ENCODE assay signal across 14 cellular contexts in the genomic region with DNA sequence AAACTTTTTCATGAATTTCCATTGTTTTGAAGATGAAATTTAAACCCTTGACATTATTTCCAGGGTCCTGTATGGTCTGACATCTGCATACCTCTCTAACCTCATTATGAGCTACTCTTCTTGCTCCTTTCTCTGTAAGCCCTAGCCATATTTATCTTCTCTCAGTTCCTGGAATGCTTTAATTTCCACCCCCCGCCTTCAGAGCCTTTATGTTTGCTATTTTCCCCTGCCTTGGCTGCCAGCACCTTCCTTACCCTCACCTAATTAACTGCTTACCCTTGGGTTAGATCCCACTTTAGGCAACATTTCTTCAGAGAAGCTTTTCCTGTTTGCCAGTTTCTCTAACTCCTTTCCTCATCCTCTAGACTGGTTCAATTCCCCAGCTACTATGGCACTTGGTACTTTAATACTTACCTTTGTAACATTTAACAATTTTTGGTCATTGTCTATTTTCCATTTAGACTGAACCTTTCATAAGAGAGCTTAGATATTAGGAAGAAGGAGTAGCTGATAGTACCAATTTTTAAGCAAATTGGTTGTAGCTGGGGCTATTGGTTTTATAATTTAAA. TPM values are rescaled to one million over a fixed set of nuclear protein-coding genes. Genes with fewer than 3 reads are reported as not detected.
A peak's percentile ranks its signal among the peaks of the same experiment; 100 is the strongest.
DNase-seq lines count a peak whose midpoint lies in the region; ATAC-seq and TF ChIP-seq lines count a peak whose summit lies in the region.
"Had no signal": no experiment of that assay in that cellular context is flagged by ENCODE, and none has a peak within 500 bp of the region (broad histone marks: within the 10 kb centered on the region; RNA-seq: fewer than 3 reads in every experiment).

No MANE protein-coding gene starts in this region.

- H3K4me3 ChIP-seq in CD4-positive, CD25-positive, alpha-beta regulatory T cell (ENCODE audit: low read depth, low read length), result peak overlapping the region; percentile 54
- H3K4me3 ChIP-seq in GM23338 (peak overlapping the region; percentile 10), mesendoderm (ENCODE audit: low read length) (no peak overlapping the region)

- ATAC-seq in CD4-positive, CD25-positive, alpha-beta regulatory T cell (ENCODE audit: low read depth in 2 of 2), result peak in 1 of 2 donors; percentile 16
- ATAC-seq in GM23338, result peak; percentile 31
- no peak for ATAC-seq in activated naive CD8-positive, alpha-beta T cell treated with anti-CD3 and anti-CD28 coated beads, Interleukin-2, amount 50 U/mL, for 24 hours
- no peak for ATAC-seq in HG02885 (IDR thresholded peaks at IDR 0.05; ENCODE audit: poor library complexity, unreplicated experiment)

- H3K18ac ChIP-seq in mesendoderm (ENCODE audit: low read length), result no peak overlapping the region

- H3K27me3 Mint-ChIP-seq in CD4-positive, CD25-positive, alpha-beta regulatory T cell, result no peaks in the 10 kb centered on the region
- H3K27me3 Mint-ChIP-seq in GM23338 (ENCODE audit: insufficient read depth, low read depth, poor library complexity), result peaks cover 1% of the 10 kb centered on the region
- H3K27me3 Mint-ChIP-seq in activated naive CD8-positive, alpha-beta T cell treated with anti-CD3 and anti-CD28 coated beads, Interleukin-2, amount 50 U/mL, for 24 hours, result no peaks in the 10 kb centered on the region

- no peak for TF ChIP-seq CTCF in GM23338 (conservative IDR thresholded peaks at IDR 0.05; ENCODE audit: low read depth in 2 of 2)

- H3F3A ChIP-seq in GM23338 (replicated peaks; ENCODE audit: low read depth), result no peaks in the 10 kb centered on the region

- H3K4me3 Mint-ChIP-seq in CD4-positive, CD25-positive, alpha-beta regulatory T cell, result peak overlapping the region; percentile 46 to 81 (median 62)
- peak overlapping the region; percentile 26; the same call in 2 of the 3 replicates for H3K4me3 Mint-ChIP-seq in GM23338
- no peak overlapping the region for H3K4me3 Mint-ChIP-seq in activated naive CD8-positive, alpha-beta T cell treated with anti-CD3 and anti-CD28 coated beads, Interleukin-2, amount 50 U/mL, for 24 hours

- no peak overlapping the region for H2BK120ac ChIP-seq in mesendoderm (ENCODE audit: low read depth, low read length)

- H3K23ac ChIP-seq in mesendoderm (ENCODE audit: low read length), result no peak overlapping the region

- H3K4me2 ChIP-seq in GM23338 (peak overlapping the region; percentile 22; the same call in 1 of the 2 replicates), mesendoderm (ENCODE audit: low read length) (no peak overlapping the region)

- H3K36me3 ChIP-seq in CD4-positive, CD25-positive, alpha-beta regulatory T cell (ENCODE audit: control insufficient read depth, insufficient read depth, low read length), result peaks cover 25% of the 10 kb centered on the region
- H3K36me3 ChIP-seq in GM23338 (ENCODE audit: insufficient read depth) (no peaks in the 10 kb centered on the region), mesendoderm (ENCODE audit: control insufficient read depth, insufficient read depth, low read length) (no peaks in the 10 kb centered on the region)

- peak in 1 of 3 donors; percentile 12 for DNase-seq in CD4-positive, CD25-positive, alpha-beta regulatory T cell
- peak; percentile 29 for DNase-seq in GM23338 (ENCODE audit: low spot score)
- no peak for DNase-seq in activated naive CD8-positive, alpha-beta T cell treated with anti-CD3 and anti-CD28 coated beads, Interleukin-2, amount 50 U/mL, for 24 hours
- peak; percentile 64 for DNase-seq in mesendoderm
- DNase-seq in cerebellar cortex (ENCODE audit: low spot score), result no peak
- no peak for DNase-seq in activated effector memory CD4-positive, alpha-beta T cell treated with anti-CD3 and anti-CD28 coated beads, Interleukin-2, amount 50 U/mL, for 16 hours
- no peak for DNase-seq in kidney tubule cell (ENCODE audit: low spot score)
- DNase-seq: activated CD8-positive, alpha-beta memory T cell treated with anti-CD3 and anti-CD28 coated beads, Interleukin-2, amount 50 U/mL, for 48 hours; Kasumi-1; NCI-H2029; NCI-H748 treated with DMSO at 0.1 percent for 48 hours; stimulated activated CD4-positive, alpha-beta T cell treated with anti-CD3 and anti-CD28 coated beads, Interleukin-4, amount 100 ng/mL, for 1 hour had no signal

- no peak overlapping the region for H3K9ac ChIP-seq in mesendoderm (ENCODE audit: low read length)

- no peak overlapping the region for H2AK5ac ChIP-seq in mesendoderm (ENCODE audit: low read length)

- H3K27ac ChIP-seq in CD4-positive, CD25-positive, alpha-beta regulatory T cell (ENCODE audit: insufficient read depth, low read length, poor library complexity, severe bottlenecking), result peak overlapping the region; percentile 43
- H3K27ac ChIP-seq in GM23338 (ENCODE audit: low read depth) (peak overlapping the region; percentile 5), mesendoderm (ENCODE audit: low read depth, low read length) (no peak overlapping the region)
- H3K27ac ChIP-seq: C4-2B had no signal

- H2BK15ac ChIP-seq in mesendoderm (replicated peaks; ENCODE audit: low read depth), result no peak overlapping the region

- H3K9me3 ChIP-seq in CD4-positive, CD25-positive, alpha-beta regulatory T cell (ENCODE audit: control insufficient read depth in 2 of 2, low read length in 2 of 2), result no peaks in the 10 kb centered on the region

- H3K79me1 ChIP-seq in mesendoderm (ENCODE audit: low read length), result peaks cover 3% of the 10 kb centered on the region

- peaks cover 5% of the 10 kb centered on the region; the same call in 1 of the 2 replicates for H4K20me1 ChIP-seq in GM23338 (replicated peaks; ENCODE audit: insufficient read depth)

- H4K5ac ChIP-seq in mesendoderm (ENCODE audit: low read length), result no peak overlapping the region

- no peaks in the 10 kb centered on the region for H3K27me3 ChIP-seq in CD4-positive, CD25-positive, alpha-beta regulatory T cell (ENCODE audit: control insufficient read depth, insufficient read depth, low read length)
- no peaks in the 10 kb centered on the region for H3K27me3 ChIP-seq in GM23338 (ENCODE audit: insufficient read depth)
- H3K27me3 ChIP-seq in mesendoderm (ENCODE audit: insufficient read depth, low read length, poor library complexity), result no peaks in the 10 kb centered on the region

- WGBS in mesendoderm (ENCODE audit: extremely low coverage, insufficient coverage, low lambda C conversion rate), result no CpG with 5 or more reads among the region's 1 CpG

- no peak overlapping the region for H4K8ac ChIP-seq in mesendoderm (ENCODE audit: low read depth, low read length)

- peaks cover 0 to 1% (median 0%) of the 10 kb centered on the region in 7 donors for H3K9me3 Mint-ChIP-seq in CD4-positive, CD25-positive, alpha-beta regulatory T cell
- no peaks in the 10 kb centered on the region for H3K9me3 Mint-ChIP-seq in GM23338
- H3K9me3 Mint-ChIP-seq in activated naive CD8-positive, alpha-beta T cell treated with anti-CD3 and anti-CD28 coated beads, Interleukin-2, amount 50 U/mL, for 24 hours, result no peaks in the 10 kb centered on the region

- H3K9me2 ChIP-seq in GM23338 (ENCODE audit: insufficient read depth), result no peaks in the 10 kb centered on the region

- peaks cover 43% of the 10 kb centered on the region for H3K36me3 Mint-ChIP-seq in CD4-positive, CD25-positive, alpha-beta regulatory T cell
- peaks cover 44% of the 10 kb centered on the region for H3K36me3 Mint-ChIP-seq in GM23338 (ENCODE audit: low read depth)
- H3K36me3 Mint-ChIP-seq in activated naive CD8-positive, alpha-beta T cell treated with anti-CD3 and anti-CD28 coated beads, Interleukin-2, amount 50 U/mL, for 24 hours (ENCODE audit: low read depth), result peaks cover 32% of the 10 kb centered on the region

- H3K4ac ChIP-seq in mesendoderm (ENCODE audit: low read depth, low read length), result no peak overlapping the region

- H2AFZ ChIP-seq in GM23338, result no peak overlapping the region

- peaks cover 47 to 95% (median 71%) of the 10 kb centered on the region in 4 donors for H3K4me1 Mint-ChIP-seq in CD4-positive, CD25-positive, alpha-beta regulatory T cell
- peaks cover 49% of the 10 kb centered on the region for H3K4me1 Mint-ChIP-seq in GM23338
- H3K4me1 Mint-ChIP-seq in activated naive CD8-positive, alpha-beta T cell treated with anti-CD3 and anti-CD28 coated beads, Interleukin-2, amount 50 U/mL, for 24 hours, result peaks cover 78% of the 10 kb centered on the region

- H3K56ac ChIP-seq in mesendoderm (ENCODE audit: low read length), result no peak overlapping the region

- peak overlapping the region; percentile 68 to 84 (median 84) for H3K27ac Mint-ChIP-seq in CD4-positive, CD25-positive, alpha-beta regulatory T cell
- peak overlapping the region; percentile 20; the same call in 1 of the 2 replicates for H3K27ac Mint-ChIP-seq in GM23338
- peak overlapping the region; percentile 9 for H3K27ac Mint-ChIP-seq in activated naive CD8-positive, alpha-beta T cell treated with anti-CD3 and anti-CD28 coated beads, Interleukin-2, amount 50 U/mL, for 24 hours

- no peak overlapping the region for H2BK5ac ChIP-seq in mesendoderm (ENCODE audit: low read length)

- H3K79me2 ChIP-seq in GM23338 (replicated peaks; ENCODE audit: insufficient read depth) (peaks cover 100% of the 10 kb centered on the region), mesendoderm (ENCODE audit: control insufficient read depth, insufficient read depth, low read length) (peaks cover 28% of the 10 kb centered on the region)

- peaks cover 62% of the 10 kb centered on the region for H3K4me1 ChIP-seq in CD4-positive, CD25-positive, alpha-beta regulatory T cell (ENCODE audit: control insufficient read depth, insufficient read depth, low read length, poor library complexity, severe bottlenecking)
- H3K4me1 ChIP-seq in GM23338 (ENCODE audit: insufficient read depth), result peaks cover 26% of the 10 kb centered on the region
- peaks cover 2% of the 10 kb centered on the region for H3K4me1 ChIP-seq in mesendoderm (ENCODE audit: control insufficient read depth, low read depth, low read length)

RNA-seq across cellular contexts. Expression of a gene that starts 6.0 kb away (rescaled TPM):
- total RNA-seq in CD4-positive, CD25-positive, alpha-beta regulatory T cell, result 34.0 TPM
- 10 to 100 TPM; 33.0 to 45.2 (median 38.0) TPM for polyA plus RNA-seq in CD4-positive, CD25-positive, alpha-beta regulatory T cell
- 40.2 and 43.1 TPM in 2 replicates for total RNA-seq in GM23338 (2014; rRNA removed; shearing (Covaris generic))
- 21.8 and 23.3 TPM in 2 replicates for polyA plus RNA-seq in GM23338 (2016; fragmentation: Nextera tagmentation; extraction: Ambion mirVana)
- 31.9 TPM for polyA plus RNA-seq in mesendoderm (2013, experiment 1 of 2)
- 32.6 TPM for polyA plus RNA-seq in mesendoderm (2013, experiment 2 of 2)

RNA-seq across cellular contexts. Expression of a gene that starts 29.0 kb away (rescaled TPM):
- total RNA-seq in CD4-positive, CD25-positive, alpha-beta regulatory T cell, result 110 TPM
- polyA plus RNA-seq in CD4-positive, CD25-positive, alpha-beta regulatory T cell, result 10 to 100 TPM; 69.7 to 83.0 (median 75.7) TPM
- 143 and 162 TPM in 2 replicates for total RNA-seq in GM23338 (2014; rRNA removed; shearing (Covaris generic))
- polyA plus RNA-seq in GM23338 (2016; fragmentation: Nextera tagmentation; extraction: Ambion mirVana), result 176 and 177 TPM in 2 replicates
- polyA plus RNA-seq in mesendoderm (2013, experiment 1 of 2), result 122 TPM
- 117 TPM for polyA plus RNA-seq in mesendoderm (2013, experiment 2 of 2)

RNA-seq across cellular contexts. Expression of a gene that starts 40.6 kb away (rescaled TPM):
- total RNA-seq in CD4-positive, CD25-positive, alpha-beta regulatory T cell, result 72.9 TPM
- polyA plus RNA-seq in CD4-positive, CD25-positive, alpha-beta regulatory T cell, result 10 to 100 TPM; 48.3 to 71.5 (median 63.4) TPM
- 40.7 and 44.7 TPM in 2 replicates for total RNA-seq in GM23338 (2014; rRNA removed; shearing (Covaris generic))
- 21.2 and 25.2 TPM in 2 replicates for polyA plus RNA-seq in GM23338 (2016; fragmentation: Nextera tagmentation; extraction: Ambion mirVana)
- 20.5 TPM for polyA plus RNA-seq in mesendoderm (2013, experiment 1 of 2)
- polyA plus RNA-seq in mesendoderm (2013, experiment 2 of 2), result 20.2 TPM

RNA-seq across cellular contexts. Expression of a gene that starts 55.4 kb away (rescaled TPM):
- total RNA-seq in CD4-positive, CD25-positive, alpha-beta regulatory T cell, result 7.9 TPM
- polyA plus RNA-seq in CD4-positive, CD25-positive, alpha-beta regulatory T cell, result 10 to 100 TPM; 13.7 to 14.2 (median 13.9) TPM
- 67.9 and 68.7 TPM in 2 replicates for total RNA-seq in GM23338 (2014; rRNA removed; shearing (Covaris generic))
- polyA plus RNA-seq in GM23338 (2016; fragmentation: Nextera tagmentation; extraction: Ambion mirVana), result 42.1 and 44.4 TPM in 2 replicates
- polyA plus RNA-seq in mesendoderm (2013, experiment 1 of 2), result 32.5 TPM
- polyA plus RNA-seq in mesendoderm (2013, experiment 2 of 2), result 33.9 TPM

Comparison
In these comparisons a context has a peak if more than half of its experiments do, and no peak if none do; other contexts are left out.
1. DNase-seq: peak in GM23338 (single experiment) and mesendoderm (single experiment); none in activated naive CD8-positive, alpha-beta T cell treated with anti-CD3 and anti-CD28 coated beads, Interleukin-2, amount 50 U/mL, for 24 hours (single experiment), cerebellar cortex (single experiment), activated effector memory CD4-positive, alpha-beta T cell treated with anti-CD3 and anti-CD28 coated beads, Interleukin-2, amount 50 U/mL, for 16 hours (single experiment) and kidney tubule cell (single experiment).
2. H3K27ac Mint-ChIP-seq: peak in every context shown above with its lines; median percentile 84 in CD4-positive, CD25-positive, alpha-beta regulatory T cell; 20 in GM23338; 9 in activated naive CD8-positive, alpha-beta T cell treated with anti-CD3 and anti-CD28 coated beads, Interleukin-2, amount 50 U/mL, for 24 hours.